ENCODE assay signal across 14 cellular contexts in the genomic region with DNA sequence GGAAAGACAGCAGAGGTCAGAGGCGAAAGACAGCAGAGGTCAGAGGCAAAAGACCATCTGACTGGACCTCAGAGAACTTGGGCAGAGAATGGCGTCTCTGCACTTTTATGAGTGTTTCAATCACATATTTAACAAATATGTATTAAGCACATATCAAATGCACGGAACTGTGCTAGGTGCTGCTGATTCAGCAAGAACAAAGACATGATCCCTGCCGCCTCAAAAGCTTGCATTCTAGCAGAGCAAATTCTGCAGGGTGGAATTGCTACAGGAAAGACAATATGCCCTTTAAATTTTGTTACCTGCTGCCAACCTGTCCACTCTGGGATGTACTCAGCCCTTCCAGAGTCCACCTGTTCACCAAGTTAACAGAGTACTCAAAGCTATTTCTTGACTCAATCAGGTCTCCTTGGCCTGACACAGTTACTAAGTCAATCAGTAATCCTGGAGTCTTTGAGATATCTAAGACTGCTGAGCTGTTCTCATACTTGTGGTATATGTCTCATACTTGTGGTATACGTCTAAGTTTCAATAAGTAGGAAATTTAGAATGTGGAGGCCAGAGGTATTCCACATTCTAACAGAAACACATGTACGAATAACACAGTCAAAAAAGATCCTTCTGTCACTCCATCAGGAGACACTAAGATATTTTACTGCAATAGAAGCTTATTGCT.
A peak's percentile ranks its signal among the peaks of the same experiment; 100 is the strongest.
DNase-seq lines count a peak whose midpoint lies in the region; ATAC-seq and TF ChIP-seq lines count a peak whose summit lies in the region.
"Had no signal": no experiment of that assay in that cellular context is flagged by ENCODE, and none has a peak within 500 bp of the region (broad histone marks: within the 10 kb centered on the region; RNA-seq: fewer than 3 reads in every experiment).

No MANE protein-coding gene starts in this region.

- no peak for ATAC-seq in GM21367 (IDR thresholded peaks at IDR 0.05; ENCODE audit: unreplicated experiment)
- ATAC-seq: CD8-positive, alpha-beta T cell had no signal

- no peak overlapping the region; the same call in 1 of the 2 replicates for H3K27ac Mint-ChIP-seq in HFFc6
- H3K27ac Mint-ChIP-seq: activated naive CD4-positive, alpha-beta T cell treated with anti-CD3 and anti-CD28 coated beads, Interleukin-2, amount 50 U/mL, for 24 hours; CD8-positive, alpha-beta T cell; memory B cell had no signal

- H3K4me3 Mint-ChIP-seq in HFFc6: peak overlapping the region; percentile 18; the same call in 1 of the 2 replicates
- H3K4me3 Mint-ChIP-seq: activated naive CD4-positive, alpha-beta T cell treated with anti-CD3 and anti-CD28 coated beads, Interleukin-2, amount 50 U/mL, for 24 hours; CD8-positive, alpha-beta T cell; memory B cell had no signal

- TF ChIP-seq CTCF in AG09309 (IDR thresholded peaks at IDR 0.05; ENCODE audit: control insufficient read depth, insufficient read depth, low read depth, low read length, missing control alignments) (no peak), HFFc6 (IDR thresholded peaks at IDR 0.05) (no peak)

- no peak overlapping the region for H3K4me3 ChIP-seq in AG09309 (ENCODE audit: control insufficient read depth, low read depth, low read length)

- H3K9me3 Mint-ChIP-seq in HFFc6: no peaks in the 10 kb centered on the region
- H3K9me3 Mint-ChIP-seq: activated naive CD4-positive, alpha-beta T cell treated with anti-CD3 and anti-CD28 coated beads, Interleukin-2, amount 50 U/mL, for 24 hours; CD8-positive, alpha-beta T cell; memory B cell had no signal

- H3K27me3 Mint-ChIP-seq in HFFc6 (ENCODE audit: insufficient read depth): no peaks in the 10 kb centered on the region; the same call in 1 of the 2 replicates
- H3K27me3 Mint-ChIP-seq: activated naive CD4-positive, alpha-beta T cell treated with anti-CD3 and anti-CD28 coated beads, Interleukin-2, amount 50 U/mL, for 24 hours had no signal

- peaks cover 62% of the 10 kb centered on the region for H3K4me1 Mint-ChIP-seq in HFFc6 (ENCODE audit: low read depth)
- H3K4me1 Mint-ChIP-seq: memory B cell had no signal

- peak; percentile 46 for DNase-seq in AG09309 (ENCODE audit: low read depth)
- peak; percentile 75 for DNase-seq in HFFc6
- DNase-seq in amniotic stem cell (lab: John Stamatoyannopoulos, UW): peak; percentile 57
- peak; percentile 46 for DNase-seq in hepatic stellate cell (ENCODE audit: low spot score)
- no peak for DNase-seq in NCI-H2171 (lab: John Stamatoyannopoulos, UW)
- no peak for DNase-seq in NCI-H2029 treated with DMSO at 0.1 percent for 48 hours (lab: John Stamatoyannopoulos, UW)
- DNase-seq in NCI-H446 treated with DMSO at 0.1 percent for 48 hours (lab: John Stamatoyannopoulos, UW): no peak
- DNase-seq: activated CD4-positive, alpha-beta T cell treated with anti-CD3 and anti-CD28 coated beads, Interleukin-2, amount 50 U/mL, for 48 hours; CD8-positive, alpha-beta T cell; NCI-H2171 treated with DMSO at 0.1 percent for 48 hours; stimulated activated naive CD4-positive, alpha-beta T cell treated with Interleukin-2 at 50 U/mL for 16 hours had no signal

- peaks cover 12% of the 10 kb centered on the region for H3K36me3 Mint-ChIP-seq in HFFc6 (ENCODE audit: low read depth)
- H3K36me3 Mint-ChIP-seq: memory B cell had no signal

Comparison
In these comparisons a context has a peak if more than half of its experiments do, and no peak if none do; other contexts are left out.
1. DNase-seq: peak in AG09309 (single experiment), HFFc6 (single experiment), amniotic stem cell (single experiment) and hepatic stellate cell (single experiment); none in NCI-H2171 (single experiment), NCI-H2029 treated with DMSO at 0.1 percent for 48 hours (single experiment) and NCI-H446 treated with DMSO at 0.1 percent for 48 hours (single experiment).